8 cellular contexts compared by ENCODE assay signal in the genomic region with DNA sequence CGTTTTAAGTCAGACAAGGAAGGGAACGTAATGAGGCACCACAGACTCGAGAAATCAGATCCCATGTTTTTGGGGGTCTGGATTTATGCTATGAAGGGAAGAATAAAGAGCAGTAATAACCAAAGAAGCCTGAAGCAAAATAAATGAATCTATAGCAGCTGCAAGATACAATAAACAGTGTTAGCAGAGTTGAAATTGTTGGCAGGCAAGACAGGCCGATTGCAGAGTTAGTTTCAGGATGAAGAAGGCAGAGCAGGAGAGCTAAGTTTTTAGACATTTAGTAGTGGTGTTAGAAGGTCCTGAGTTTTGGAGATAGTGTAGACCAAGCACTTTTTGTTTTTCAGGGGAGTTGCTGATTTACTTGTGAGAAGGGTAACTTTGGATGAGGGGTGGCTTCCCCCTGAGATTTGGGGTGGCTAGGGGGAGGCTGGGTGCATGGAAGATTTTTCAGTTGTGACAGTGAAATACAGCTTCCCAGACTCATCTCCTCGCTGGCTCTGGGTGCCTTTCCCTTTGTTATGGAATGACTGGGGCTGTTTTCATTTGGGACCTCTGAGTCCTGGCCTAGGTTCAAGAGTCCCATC. TPM values are rescaled to one million over a fixed set of nuclear protein-coding genes. Genes with fewer than 3 reads are reported as not detected.
A peak's percentile ranks its signal among the peaks of the same experiment; 100 is the strongest.
DNase-seq lines count a peak whose midpoint lies in the region; ATAC-seq and TF ChIP-seq lines count a peak whose summit lies in the region.

No MANE protein-coding gene starts in this region.

- in situ Hi-C loops in brain microvascular endothelial cell (cut with HindIII; ENCODE audit: low pct_ligation_motif_present, low sequenced_read_pairs) = no loop called here

- peak overlapping the region; percentile 93 for H3K27ac ChIP-seq in brain microvascular endothelial cell
- H3K27ac ChIP-seq in stomach smooth muscle (ENCODE audit: low read length) = peak overlapping the region; percentile 95

- no peaks in the 10 kb centered on the region for H3K27me3 ChIP-seq in brain microvascular endothelial cell (replicated peaks)
- H3K27me3 ChIP-seq in kidney epithelial cell (ENCODE audit: control insufficient read depth, insufficient read depth, low read length) = no peaks in the 10 kb centered on the region
- H3K27me3 ChIP-seq in stomach smooth muscle (ENCODE audit: control insufficient read depth in 1 of 2, insufficient read depth in 2 of 2, low read length in 2 of 2) = no peaks in the 10 kb centered on the region

- peak; percentile 29 for DNase-seq in H4 (ENCODE audit: low spot score)
- DNase-seq in brain microvascular endothelial cell = peak; percentile 34
- no peak for DNase-seq in kidney epithelial cell (ENCODE audit: low read depth)
- DNase-seq in NK-92 (lab: John Stamatoyannopoulos, UW; ENCODE audit: unreplicated experiment) = no peak
- no peak for DNase-seq in SHP77 treated with DMSO at 0.1 percent for 48 hours (lab: John Stamatoyannopoulos, UW)
- no peak for DNase-seq in stimulated activated CD4-positive, alpha-beta T cell treated with anti-CD3 and anti-CD28 coated beads, Interleukin-2, amount 100 ng/mL, for 48 hours

- ATAC-seq in HG03108 (IDR thresholded peaks at IDR 0.05; ENCODE audit: unreplicated experiment) = no peak

- peak overlapping the region; percentile 71 for H3K4me3 ChIP-seq in brain microvascular endothelial cell (ENCODE audit: low read depth, low read length)
- H3K4me3 ChIP-seq in kidney epithelial cell (ENCODE audit: low read depth, low read length) = peak overlapping the region; percentile 17
- peak overlapping the region; percentile 83 to 95 for H3K4me3 ChIP-seq in stomach smooth muscle (ENCODE audit: low read length in 2 of 2)

- H3K9me3 ChIP-seq in stomach smooth muscle (ENCODE audit: control insufficient read depth in 2 of 2, low read length in 2 of 2) = no peaks in the 10 kb centered on the region

- H3K4me1 ChIP-seq in stomach smooth muscle (ENCODE audit: control insufficient read depth, insufficient read depth, low read length) = peaks cover 30% of the 10 kb centered on the region

- TF ChIP-seq CTCF in brain microvascular endothelial cell (IDR thresholded peaks at IDR 0.05; ENCODE audit: low read depth, low read length, missing control alignments) (no peak), kidney epithelial cell (IDR thresholded peaks at IDR 0.05; ENCODE audit: insufficient read depth, low read length, poor library complexity, severe bottlenecking) (no peak)

- H3K9ac ChIP-seq in stomach smooth muscle (ENCODE audit: low read length in 2 of 2) = peak overlapping the region; percentile 95 to 97

- H3K36me3 ChIP-seq in brain microvascular endothelial cell (replicated peaks) = no peaks in the 10 kb centered on the region
- no peaks in the 10 kb centered on the region for H3K36me3 ChIP-seq in kidney epithelial cell (ENCODE audit: control insufficient read depth, insufficient read depth, low read length)
- no peaks in the 10 kb centered on the region for H3K36me3 ChIP-seq in stomach smooth muscle (ENCODE audit: control insufficient read depth in 2 of 2, insufficient read depth in 2 of 2, low read length in 2 of 2)

RNA-seq across cellular contexts. Expression of gene DDR2, which starts 0.6 kb away (rescaled TPM):
- 35.5 and 36.5 TPM in 2 replicates for total RNA-seq in H4 (2014; rRNA removed; shearing (Covaris generic))
- total RNA-seq in kidney epithelial cell = 3.8 and 4.0 TPM in 2 replicates

Comparison
In these comparisons a context has a peak if more than half of its experiments do, and no peak if none do; other contexts are left out.
1. DNase-seq: peak in H4 (single experiment) and brain microvascular endothelial cell (single experiment); none in kidney epithelial cell (single experiment), NK-92 (single experiment), SHP77 treated with DMSO at 0.1 percent for 48 hours (single experiment) and stimulated activated CD4-positive, alpha-beta T cell treated with anti-CD3 and anti-CD28 coated beads, Interleukin-2, amount 100 ng/mL, for 48 hours (0 of 2).
2. H3K4me3 ChIP-seq: peak in every context shown above with its lines; median percentile 89 in stomach smooth muscle; 71 in brain microvascular endothelial cell; 17 in kidney epithelial cell.